Comparison of ENCODE assay signal across 9 cellular contexts in genomic region chr4:73454920-73455319, GRCh38. TPM values are rescaled to one million over a fixed set of nuclear protein-coding genes. Genes with fewer than 3 reads are reported as not detected.
"Had no signal": no experiment of that assay in that cellular context is flagged by ENCODE, and none has a peak within 500 bp of the region (broad histone marks: within the 10 kb centered on the region; RNA-seq: fewer than 3 reads in every experiment).

No MANE protein-coding gene starts in this region.

- H3K27ac ChIP-seq: HL-60 had no signal

- H3K9me3 Mint-ChIP-seq: IgD-negative memory B cell had no signal

- ATAC-seq: K562 had no signal

- H3K27ac Mint-ChIP-seq: IgD-negative memory B cell had no signal

- H3K4me3 ChIP-seq: K562 had no signal

- H3K36me3 Mint-ChIP-seq: IgD-negative memory B cell had no signal

- DNase-seq: IMR-90, KBM-7, KG1 had no signal

- H3K4me1 Mint-ChIP-seq: IgD-negative memory B cell had no signal

- FAIRE-seq: HTR-8/SVneo, K562 had no signal

- H3K4me3 Mint-ChIP-seq: IgD-negative memory B cell had no signal

RNA-seq across cellular contexts. Expression of gene AFP, which starts 18.9 kb away (rescaled TPM):
- total RNA-seq: HT-29 had no signal
- polyA plus RNA-seq: IgD-negative memory B cell had no signal

RNA-seq across cellular contexts. Expression of gene AFM, which starts 26.6 kb away (rescaled TPM):
- total RNA-seq: HT-29, HT1080, IMR-90 had no signal
- polyA plus RNA-seq: IgD-negative memory B cell, IMR-90 had no signal

RNA-seq across cellular contexts. Expression of gene ALB, which starts 50.8 kb away (rescaled TPM):
- total RNA-seq: HT-29, IMR-90 had no signal
- polyA plus RNA-seq: IgD-negative memory B cell, IMR-90 had no signal
